1 cellular context compared by ENCODE assay signal in the genomic region with DNA sequence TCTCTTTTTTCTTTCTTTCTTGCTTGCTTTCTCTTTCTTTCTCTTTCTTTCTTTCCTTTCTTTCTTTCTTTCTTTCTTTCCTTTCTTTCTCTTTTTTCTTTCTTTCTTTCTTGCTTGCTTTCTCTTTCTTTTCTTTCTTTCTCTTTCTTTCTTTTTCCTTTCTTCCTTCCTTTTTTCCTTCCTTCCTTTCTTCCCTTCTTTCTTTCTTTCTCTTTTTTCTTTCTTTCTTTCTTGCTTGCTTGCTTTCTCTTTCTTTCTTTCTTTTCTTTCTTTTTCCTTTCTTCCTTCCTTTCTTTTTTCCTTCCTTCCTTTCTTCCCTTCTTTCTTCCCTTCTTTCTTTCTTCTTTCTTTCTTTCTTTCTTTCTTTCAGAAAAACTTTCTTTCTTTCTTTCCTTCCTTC.
A peak's percentile ranks its signal among the peaks of the same experiment; 100 is the strongest.
TF ChIP-seq lines count a peak whose summit lies in the region.

No MANE protein-coding gene starts in this region.

TF ChIP-seq in K562, 482 proteins besides CTCF, POLR2A, EP300 and RAD21:
- TF ChIP-seq, protein P1, sequence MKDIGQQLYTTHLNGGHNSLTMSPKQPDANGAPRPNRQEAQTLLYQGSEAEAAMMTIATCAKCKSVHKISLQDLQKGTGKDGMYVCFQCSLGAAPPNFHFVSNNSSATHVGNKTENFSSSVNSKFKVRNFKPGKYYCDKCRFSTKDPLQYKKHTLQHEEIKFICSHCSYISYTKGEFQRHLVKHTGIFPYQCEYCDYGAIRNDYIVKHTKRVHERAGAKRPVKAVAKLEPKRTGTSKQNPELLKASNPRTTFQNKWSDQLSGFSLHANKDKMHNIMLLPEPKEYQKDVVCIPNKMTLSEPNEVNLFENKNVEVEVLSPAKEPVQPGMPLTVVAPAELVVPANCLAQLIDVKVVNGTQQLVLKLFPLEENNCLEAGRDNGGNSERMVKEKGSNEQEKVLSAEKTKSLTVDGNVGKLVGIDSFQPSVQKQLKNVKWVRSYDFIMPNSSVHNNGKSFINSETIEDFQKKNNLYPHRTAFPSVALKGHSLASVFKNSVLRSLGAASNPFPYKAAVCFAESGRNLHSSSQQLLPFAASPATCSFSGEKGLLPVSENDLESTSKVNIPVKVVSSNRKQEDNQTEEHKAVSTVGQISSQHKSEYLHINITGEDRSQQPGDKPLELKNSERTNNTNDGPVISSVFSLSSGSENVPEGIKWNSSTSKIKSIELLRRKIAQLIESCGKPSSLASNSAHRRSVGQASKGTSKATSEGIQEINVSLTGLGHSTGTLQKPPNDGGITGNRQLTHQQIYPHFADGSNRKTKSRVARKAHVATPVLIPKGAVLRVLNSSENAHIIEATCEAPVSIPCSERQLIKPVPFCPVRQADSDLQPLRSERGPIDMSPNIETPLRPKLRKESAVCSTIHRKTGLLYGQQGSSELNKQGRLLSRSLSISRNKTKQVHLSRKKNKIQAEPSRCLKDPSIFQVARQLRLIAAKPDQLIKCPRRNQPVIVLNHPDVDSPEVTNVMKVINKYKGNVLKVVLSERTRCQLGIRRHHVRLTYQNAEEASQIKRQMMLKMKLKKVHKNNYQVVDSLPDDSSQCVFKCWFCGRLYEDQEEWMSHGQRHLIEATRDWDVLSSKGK (CRISPR knock-in tag; IDR thresholded peaks at IDR 0.05), result no peak
- TF ChIP-seq ZNF512 (tag; IDR thresholded peaks at IDR 0.05), result peak; percentile 99
TF ChIP-seq in K562: peak in this region for 1.
